2 cellular contexts compared by ENCODE assay signal in genomic region chr9:22030101-22030598, GRCh38.
A peak's percentile ranks its signal among the peaks of the same experiment; 100 is the strongest.
TF ChIP-seq lines count a peak whose summit lies in the region.

No MANE protein-coding gene starts in this region.

TF ChIP-seq in HepG2, 621 proteins besides CTCF, POLR2A, EP300 and RAD21 (continues in another document):
- TF ChIP-seq ZNF484 (CRISPR knock-in tag; IDR thresholded peaks at IDR 0.05; ENCODE audit: borderline replicate concordance, low read depth), result no peak
- peak; percentile 63; the same call in 1 of the 2 replicates for TF ChIP-seq CEBPB (IDR thresholded peaks at IDR 0.05; ENCODE audit: borderline replicate concordance, low read depth, low read length)
- no peak for TF ChIP-seq TRAFD1 (CRISPR knock-in tag; IDR thresholded peaks at IDR 0.05; ENCODE audit: borderline replicate concordance)
- TF ChIP-seq PRDM15 (CRISPR knock-in tag; IDR thresholded peaks at IDR 0.05), result no peak
- no peak for TF ChIP-seq FUBP1 (CRISPR knock-in tag; IDR thresholded peaks at IDR 0.05; ENCODE audit: borderline replicate concordance)
- no peak for TF ChIP-seq NR2F6 (IDR thresholded peaks at IDR 0.05)
- TF ChIP-seq NR2F6 (CRISPR knock-in tag; IDR thresholded peaks at IDR 0.05), result no peak
- TF ChIP-seq ZNF235 (CRISPR knock-in tag; IDR thresholded peaks at IDR 0.05; ENCODE audit: borderline replicate concordance), result no peak
- no peak for TF ChIP-seq HDAC6 (IDR thresholded peaks at IDR 0.05; ENCODE audit: low read depth, low read length)
- peak; percentile 72 for TF ChIP-seq FOSL2 (CRISPR knock-in tag; IDR thresholded peaks at IDR 0.05)
- no peak for TF ChIP-seq THAP8 (CRISPR knock-in tag; IDR thresholded peaks at IDR 0.05; ENCODE audit: borderline replicate concordance)
- no peak for TF ChIP-seq MIER3 (CRISPR knock-in tag; IDR thresholded peaks at IDR 0.05; ENCODE audit: borderline replicate concordance)
- no peak for TF ChIP-seq JUND (CRISPR knock-in tag; IDR thresholded peaks at IDR 0.05)
- TF ChIP-seq DMAP1 (CRISPR knock-in tag; IDR thresholded peaks at IDR 0.05), result no peak
- no peak for TF ChIP-seq ZNF350 (CRISPR knock-in tag; IDR thresholded peaks at IDR 0.05; ENCODE audit: borderline replicate concordance, low read depth)
- no peak for TF ChIP-seq MYC (CRISPR knock-in tag; IDR thresholded peaks at IDR 0.05; ENCODE audit: borderline replicate concordance)
- no peak for TF ChIP-seq HNRNPLL (IDR thresholded peaks at IDR 0.05; ENCODE audit: low read depth, low read length, poor library complexity, severe bottlenecking)
- TF ChIP-seq ZNF724P (CRISPR knock-in tag; IDR thresholded peaks at IDR 0.05; ENCODE audit: borderline replicate concordance), result no peak

TF ChIP-seq in HEK293T, 16 proteins besides CTCF, POLR2A, EP300 and RAD21:
- no peak for TF ChIP-seq TARDBP (IDR thresholded peaks at IDR 0.05)
- TF ChIP-seq CTBP1 (IDR thresholded peaks at IDR 0.05; ENCODE audit: borderline replicate concordance), result no peak
- no peak for TF ChIP-seq ZNF384 (IDR thresholded peaks at IDR 0.05)
- TF ChIP-seq SUZ12 (IDR thresholded peaks at IDR 0.05), result no peak
- no peak for TF ChIP-seq FOXK2 (IDR thresholded peaks at IDR 0.05)
- TF ChIP-seq FOXM1 (IDR thresholded peaks at IDR 0.05; ENCODE audit: borderline replicate concordance), result no peak
- TF ChIP-seq NFRKB (IDR thresholded peaks at IDR 0.05), result no peak
- TF ChIP-seq ARNT (IDR thresholded peaks at IDR 0.05), result no peak
- TF ChIP-seq FOXA1 (IDR thresholded peaks at IDR 0.05), result no peak
- TF ChIP-seq ELF4 (IDR thresholded peaks at IDR 0.05), result no peak
- no peak for TF ChIP-seq SP1 (IDR thresholded peaks at IDR 0.05)
- TF ChIP-seq LEF1 (IDR thresholded peaks at IDR 0.05; ENCODE audit: borderline replicate concordance), result no peak
- TF ChIP-seq HDGF (IDR thresholded peaks at IDR 0.05; ENCODE audit: borderline replicate concordance), result no peak
- no peak for TF ChIP-seq BHLHE40 (IDR thresholded peaks at IDR 0.05; ENCODE audit: borderline replicate concordance)
- no peak for TF ChIP-seq L3MBTL2 (conservative IDR thresholded peaks at IDR 0.05)
